ENCODE assay signal across 33 cellular contexts in the genomic region with DNA sequence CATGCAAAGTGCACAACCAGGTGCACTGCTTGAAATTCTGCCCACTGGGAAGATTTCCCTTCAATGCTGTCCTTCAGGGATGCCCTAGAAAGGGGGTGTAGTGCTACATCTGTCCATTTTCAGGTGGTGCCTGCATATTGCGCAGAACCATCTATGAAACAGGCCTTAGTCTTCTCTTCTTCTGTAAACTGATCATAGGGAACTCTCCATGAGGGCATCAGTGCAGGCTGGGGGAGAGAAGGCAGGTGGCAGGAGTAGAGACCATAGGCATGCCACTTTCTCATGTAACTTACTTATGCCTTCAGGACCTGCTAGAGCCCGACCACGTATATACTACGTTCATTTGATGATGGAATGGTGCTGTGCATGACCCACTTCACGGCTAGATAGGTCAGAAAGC.
"Had no signal": no experiment of that assay in that cellular context is flagged by ENCODE, and none has a peak within 500 bp of the region (broad histone marks: within the 10 kb centered on the region; RNA-seq: fewer than 3 reads in every experiment).

No MANE protein-coding gene starts in this region.

- H3K4me1 ChIP-seq: adrenal gland, ascending aorta, body of pancreas, breast epithelium had no signal

- H3K27ac ChIP-seq: adrenal gland, ascending aorta, body of pancreas, brain microvascular endothelial cell, breast epithelium, cardiac muscle cell had no signal

- H3K27me3 ChIP-seq: adrenal gland, ascending aorta, body of pancreas, brain microvascular endothelial cell, breast epithelium, cardiac muscle cell had no signal

- H3K4me3 ChIP-seq: adrenal gland, ascending aorta, body of pancreas, breast epithelium, cardiac muscle cell had no signal

- H3K9me3 ChIP-seq: adrenal gland, body of pancreas, breast epithelium had no signal

- FAIRE-seq: astrocyte had no signal

- ATAC-seq: activated naive CD4-positive, alpha-beta T cell treated with anti-CD3 and anti-CD28 coated beads, Interleukin-2, amount 50 U/mL, for 72 hours; activated naive CD8-positive, alpha-beta T cell treated with anti-CD3 and anti-CD28 coated beads, Interleukin-2, amount 50 U/mL, for 24 hours; activated T-cell treated with anti-CD3 and anti-CD28 coated beads, Interleukin-2, amount 50 U/mL, for 4 hours; activated T-cell treated with anti-CD3 and anti-CD28 coated beads, Interleukin-2, amount 50 U/mL, for 72 hours; activated T-helper 17 cell treated with anti-CD3 and anti-CD28 coated beads, Interleukin-2, amount 50 U/mL, for 72 hours; body of pancreas had no signal

- H3K36me3 ChIP-seq: adrenal gland, ascending aorta, brain microvascular endothelial cell, breast epithelium, cardiac muscle cell had no signal

- DNase-seq: activated effector memory CD4-positive, alpha-beta T cell treated with anti-CD3 and anti-CD28 coated beads, Interleukin-2, amount 50 U/mL, for 16 hours; activated effector memory CD4-positive, alpha-beta T cell treated with Interleukin-2 at 50 U/mL for 16 hours; activated gamma-delta T cell; activated gamma-delta T cell treated with Interleukin-2 at 50 U/mL for 16 hours; activated naive CD4-positive, alpha-beta T cell; activated naive CD4-positive, alpha-beta T cell treated with anti-CD3 and anti-CD28 coated beads for 36 hours; activated naive CD4-positive, alpha-beta T cell treated with anti-CD3 and anti-CD28 coated beads, Interleukin-2, amount 10 ng/mL, durations not matched to agents 7 days and 5 days; activated naive CD4-positive, alpha-beta T cell treated with anti-CD3 and anti-CD28 coated beads, Interleukin-2, amount 50 U/mL, for 16 hours; activated naive CD4-positive, alpha-beta T cell treated with Interleukin-2 at 50 U/mL for 16 hours; activated naive CD8-positive, alpha-beta T cell treated with anti-CD3 and anti-CD28 coated beads for 36 hours; activated naive CD8-positive, alpha-beta T cell treated with anti-CD3 and anti-CD28 coated beads, Interleukin-2, amount 10 ng/mL, durations not matched to agents 7 days and 5 days; activated naive CD8-positive, alpha-beta T cell treated with anti-CD3 and anti-CD28 coated beads, Interleukin-2, amount 50 U/mL, for 24 hours; activated T-cell treated with anti-CD3 and anti-CD28 coated beads, Interleukin-2, amount 50 U/mL, for 1 hour; activated T-cell treated with anti-CD3 and anti-CD28 coated beads, Interleukin-2, amount 50 U/mL, for 24 hours; activated T-cell treated with anti-CD3 and anti-CD28 coated beads, Interleukin-2, amount 50 U/mL, for 4 hours; activated T-cell treated with anti-CD3 and anti-CD28 coated beads, Interleukin-2, amount 50 U/mL, for 48 hours; activated T-cell treated with anti-CD3 and anti-CD28 coated beads, Interleukin-2, amount 50 U/mL, for 72 hours; adrenal gland; amniotic stem cell; amygdala; anterior cingulate cortex; aorta; body of pancreas; brain microvascular endothelial cell; caudate nucleus; central memory CD4-positive, alpha-beta T cell; cerebellar nuclear complex had no signal
